In the genomic region with DNA sequence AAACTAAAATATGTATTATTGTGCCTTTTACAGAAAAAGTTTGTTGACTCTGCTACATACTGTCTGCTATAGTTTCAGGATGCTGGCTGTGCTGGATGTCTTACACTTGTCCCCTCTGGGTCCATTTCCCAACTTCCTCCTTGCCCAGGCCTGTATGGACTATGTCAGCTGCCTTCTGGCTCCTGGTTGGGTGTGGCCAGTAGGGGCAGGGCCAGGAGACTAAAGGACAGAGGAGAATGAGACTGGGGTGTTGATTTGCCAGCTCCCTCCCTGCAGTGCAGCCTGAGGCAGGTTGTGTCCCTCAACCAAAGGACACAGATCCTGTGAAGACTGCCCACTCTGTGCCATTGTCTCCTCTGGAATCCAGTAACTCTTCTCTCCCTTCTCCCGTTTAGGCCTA, we compare ENCODE assay signal across 20 cellular contexts.
DNase-seq lines count a peak whose midpoint lies in the region; ATAC-seq, FAIRE-seq and TF ChIP-seq lines count a peak whose summit lies in the region.
"Had no signal": no experiment of that assay in that cellular context is flagged by ENCODE, and none has a peak within 500 bp of the region (broad histone marks: within the 10 kb centered on the region; RNA-seq: fewer than 3 reads in every experiment).

No MANE protein-coding gene starts in this region.

- H4K5ac ChIP-seq in mesendoderm (ENCODE audit: low read length): no peak overlapping the region

- no peaks in the 10 kb centered on the region for H3K79me1 ChIP-seq in mesendoderm (ENCODE audit: low read length)

- DNase-seq in A549 (ENCODE audit: low read depth in 1 of 2, low spot score in 1 of 2): no peak
- DNase-seq in bronchial epithelial cell (ENCODE audit: low read depth): peak; percentile 61
- peak; percentile 44 for DNase-seq in mesendoderm
- no peak for DNase-seq in NCI-H2081 (lab: John Stamatoyannopoulos, UW)
- no peak for DNase-seq in CD4-positive, alpha-beta T cell
- DNase-seq: activated CD4-positive, alpha-beta T cell treated with anti-CD3 and anti-CD28 coated beads, Interleukin-2, amount 50 U/mL, for 1 hour; activated naive CD4-positive, alpha-beta T cell treated with anti-CD3 and anti-CD28 coated beads for 36 hours; COR-L47; hypothalamus; NCI-H2171 treated with DMSO at 0.1 percent for 48 hours; NCI-H82; stimulated activated CD4-positive, alpha-beta T cell treated with anti-CD3 and anti-CD28 coated beads, Interleukin-2, amount 100 ng/mL, for 48 hours; stomach; T-cell; uterus had no signal

- no peaks in the 10 kb centered on the region for H3K27me3 Mint-ChIP-seq in CD4-positive, alpha-beta T cell

- H3K36me3 ChIP-seq in HEK293 (ENCODE audit: control insufficient read depth in 2 of 2, insufficient read depth in 1 of 2, low read length in 2 of 2) (no peaks in the 10 kb centered on the region), bronchial epithelial cell (ENCODE audit: control insufficient read depth, insufficient read depth, low read length) (no peaks in the 10 kb centered on the region), mesendoderm (ENCODE audit: control insufficient read depth, insufficient read depth, low read length) (no peaks in the 10 kb centered on the region)
- H3K36me3 ChIP-seq: stomach, uterus had no signal

- no peaks in the 10 kb centered on the region for H3K36me3 Mint-ChIP-seq in CD4-positive, alpha-beta T cell (ENCODE audit: low read depth)
- H3K36me3 Mint-ChIP-seq: T-cell had no signal

- no peak overlapping the region for H2BK15ac ChIP-seq in mesendoderm (replicated peaks; ENCODE audit: low read depth)

- no peak overlapping the region for H3K56ac ChIP-seq in mesendoderm (ENCODE audit: low read length)

- H4K8ac ChIP-seq in mesendoderm (ENCODE audit: low read depth, low read length): no peak overlapping the region

- TF ChIP-seq POLR2A in A549 (IDR thresholded peaks at IDR 0.05; ENCODE audit: low read length): no peak

- no peak overlapping the region for H3K27ac Mint-ChIP-seq in CD4-positive, alpha-beta T cell
- H3K27ac Mint-ChIP-seq: activated naive CD4-positive, alpha-beta T cell treated with anti-CD3 and anti-CD28 coated beads for 36 hours; T-cell had no signal

- TF ChIP-seq RAD21 in A549 (conservative IDR thresholded peaks at IDR 0.05 in 1 of 2, IDR thresholded peaks at IDR 0.05 in 1 of 2): no peak

- H3K9me3 Mint-ChIP-seq in CD4-positive, alpha-beta T cell: no peaks in the 10 kb centered on the region
- H3K9me3 Mint-ChIP-seq: T-cell had no signal

- H2AK5ac ChIP-seq in mesendoderm (ENCODE audit: low read length): no peak overlapping the region

- no peak overlapping the region for H3K4ac ChIP-seq in mesendoderm (ENCODE audit: low read depth, low read length)

- H3K4me3 ChIP-seq in A549 (no peak overlapping the region), HEK293 (ENCODE audit: low read depth, low read length) (no peak overlapping the region), bronchial epithelial cell (ENCODE audit: low read depth, low read length) (no peak overlapping the region), mesendoderm (ENCODE audit: low read length) (no peak overlapping the region)
- H3K4me3 ChIP-seq: stomach, uterus had no signal

- H3K79me2 ChIP-seq in mesendoderm (ENCODE audit: control insufficient read depth, insufficient read depth, low read length): no peaks in the 10 kb centered on the region

- H2BK5ac ChIP-seq in mesendoderm (ENCODE audit: low read length): no peak overlapping the region

- FAIRE-seq in A549 (lab: Jason Lieb, UNC) (no peak), bronchial epithelial cell (lab: Jason Lieb, UNC) (no peak)
- FAIRE-seq: astrocyte had no signal

- no peak overlapping the region for H2BK120ac ChIP-seq in mesendoderm (ENCODE audit: low read depth, low read length)

- H3K4me1 ChIP-seq in A549 (peaks cover 23% of the 10 kb centered on the region; the same call in 2 of the 3 replicates), HEK293 (ENCODE audit: control insufficient read depth, insufficient read depth, low read length) (peaks cover 16% of the 10 kb centered on the region), mesendoderm (ENCODE audit: control insufficient read depth, low read depth, low read length) (no peaks in the 10 kb centered on the region)
- H3K4me1 ChIP-seq: uterus had no signal

- H3K9ac ChIP-seq in mesendoderm (ENCODE audit: low read length): no peak overlapping the region
- H3K9ac ChIP-seq: KMS-11 had no signal

- H3K27ac ChIP-seq in A549: no peak overlapping the region
- H3K27ac ChIP-seq in HEK293 (ENCODE audit: extremely low read depth, low read depth, low read length): no peak overlapping the region; the same call in 1 of the 2 replicates
- H3K27ac ChIP-seq in mesendoderm (ENCODE audit: low read depth, low read length): no peak overlapping the region
- H3K27ac ChIP-seq in CD4-positive, alpha-beta T cell (ENCODE audit: low read depth, low read length): no peak overlapping the region
- H3K27ac ChIP-seq: KMS-11, stomach had no signal

- WGBS in A549 (ENCODE audit: missing lambda C conversion rate): 81% methylated on average over 1 of the region's 1 CpG
- WGBS in mesendoderm (ENCODE audit: extremely low coverage, insufficient coverage, low lambda C conversion rate): no CpG with 5 or more reads among the region's 1 CpG

- H3K4me1 Mint-ChIP-seq in CD4-positive, alpha-beta T cell (ENCODE audit: low read depth): no peaks in the 10 kb centered on the region

- no peaks in the 10 kb centered on the region for H3K9me3 ChIP-seq in A549
- H3K9me3 ChIP-seq in HEK293 (ENCODE audit: control insufficient read depth, insufficient read depth, low read depth, low read length): no peaks in the 10 kb centered on the region
- H3K9me3 ChIP-seq in CD4-positive, alpha-beta T cell (ENCODE audit: control insufficient read depth, low read length): no peaks in the 10 kb centered on the region
- H3K9me3 ChIP-seq: stomach, uterus had no signal

- ATAC-seq in A549: peak; percentile 37 to 54; a peak in 2 of 6 replicates
- no peak for ATAC-seq in GM18520 (IDR thresholded peaks at IDR 0.05; ENCODE audit: unreplicated experiment)
- no peak for ATAC-seq in CD4-positive, alpha-beta T cell (ENCODE audit: poor library complexity)
- ATAC-seq in HG02642 (IDR thresholded peaks at IDR 0.05; ENCODE audit: poor library complexity, unreplicated experiment): no peak
- ATAC-seq: T-cell had no signal

- CTCF ChIA-PET in A549 (lab: Yijun Ruan, JAX): no interaction called here
- CTCF ChIA-PET in HEK293 (lab: Yijun Ruan, JAX): no interaction called here
- CTCF ChIA-PET in CD4-positive, alpha-beta T cell (lab: Charles Lee): no interaction called here

- POLR2A ChIA-PET in A549 (lab: Yijun Ruan, JAX) (no interaction called here), HEK293 (lab: Yijun Ruan, JAX) (no interaction called here)
- POLR2A ChIA-PET in CD4-positive, alpha-beta T cell (lab: Charles Lee): no interaction called here

- no peak for TF ChIP-seq EP300 in A549 (IDR thresholded peaks at IDR 0.05)

- no peak overlapping the region for H3K4me2 ChIP-seq in A549
- H3K4me2 ChIP-seq in mesendoderm (ENCODE audit: low read length): no peak overlapping the region
- H3K4me2 ChIP-seq: KMS-11 had no signal

- no peak overlapping the region for H3K23ac ChIP-seq in mesendoderm (ENCODE audit: low read length)

- no peak overlapping the region for H3K4me3 Mint-ChIP-seq in CD4-positive, alpha-beta T cell
- H3K4me3 Mint-ChIP-seq: activated naive CD4-positive, alpha-beta T cell treated with anti-CD3 and anti-CD28 coated beads for 36 hours; T-cell had no signal

- no peak for TF ChIP-seq CTCF in A549 (IDR thresholded peaks at IDR 0.05)
- peak; percentile 12; the same call in 1 of the 2 replicates for TF ChIP-seq CTCF in HEK293 (tag by site-specific recombination; IDR thresholded peaks at IDR 0.05)
- no peak for TF ChIP-seq CTCF in bronchial epithelial cell (IDR thresholded peaks at IDR 0.05; ENCODE audit: insufficient read depth, low read length, severe bottlenecking)
- TF ChIP-seq CTCF in CD4-positive, alpha-beta T cell (IDR thresholded peaks at IDR 0.05): no peak

- intact Hi-C loops in CD4-positive, alpha-beta T cell (cut with DNase I, micrococcal nuclease): no loop called here

- no peak overlapping the region for H3K18ac ChIP-seq in mesendoderm (ENCODE audit: low read length)

- H3K27me3 ChIP-seq in bronchial epithelial cell (ENCODE audit: control insufficient read depth, insufficient read depth, low read length) (no peaks in the 10 kb centered on the region), mesendoderm (ENCODE audit: insufficient read depth, low read length, poor library complexity) (no peaks in the 10 kb centered on the region)
- no peaks in the 10 kb centered on the region for H3K27me3 ChIP-seq in CD4-positive, alpha-beta T cell (ENCODE audit: control insufficient read depth, insufficient read depth, low read length)
- H3K27me3 ChIP-seq: stomach, uterus had no signal

TF ChIP-seq in A549, 52 proteins besides CTCF, POLR2A, EP300 and RAD21 (continues in another document):
- no peak for TF ChIP-seq HDAC2 (IDR thresholded peaks at IDR 0.05)
- TF ChIP-seq HEYL (CRISPR knock-in tag; IDR thresholded peaks at IDR 0.05): no peak

TF ChIP-seq in HEK293, 187 proteins besides CTCF, POLR2A, EP300 and RAD21 (continues in another document):
- TF ChIP-seq ZNF658 (tag by site-specific recombination; IDR thresholded peaks at IDR 0.05): no peak
- peak; percentile 48; the same call in 1 of the 2 replicates for TF ChIP-seq ZNF600 (tag by site-specific recombination; IDR thresholded peaks at IDR 0.05)
- TF ChIP-seq, protein P1, sequence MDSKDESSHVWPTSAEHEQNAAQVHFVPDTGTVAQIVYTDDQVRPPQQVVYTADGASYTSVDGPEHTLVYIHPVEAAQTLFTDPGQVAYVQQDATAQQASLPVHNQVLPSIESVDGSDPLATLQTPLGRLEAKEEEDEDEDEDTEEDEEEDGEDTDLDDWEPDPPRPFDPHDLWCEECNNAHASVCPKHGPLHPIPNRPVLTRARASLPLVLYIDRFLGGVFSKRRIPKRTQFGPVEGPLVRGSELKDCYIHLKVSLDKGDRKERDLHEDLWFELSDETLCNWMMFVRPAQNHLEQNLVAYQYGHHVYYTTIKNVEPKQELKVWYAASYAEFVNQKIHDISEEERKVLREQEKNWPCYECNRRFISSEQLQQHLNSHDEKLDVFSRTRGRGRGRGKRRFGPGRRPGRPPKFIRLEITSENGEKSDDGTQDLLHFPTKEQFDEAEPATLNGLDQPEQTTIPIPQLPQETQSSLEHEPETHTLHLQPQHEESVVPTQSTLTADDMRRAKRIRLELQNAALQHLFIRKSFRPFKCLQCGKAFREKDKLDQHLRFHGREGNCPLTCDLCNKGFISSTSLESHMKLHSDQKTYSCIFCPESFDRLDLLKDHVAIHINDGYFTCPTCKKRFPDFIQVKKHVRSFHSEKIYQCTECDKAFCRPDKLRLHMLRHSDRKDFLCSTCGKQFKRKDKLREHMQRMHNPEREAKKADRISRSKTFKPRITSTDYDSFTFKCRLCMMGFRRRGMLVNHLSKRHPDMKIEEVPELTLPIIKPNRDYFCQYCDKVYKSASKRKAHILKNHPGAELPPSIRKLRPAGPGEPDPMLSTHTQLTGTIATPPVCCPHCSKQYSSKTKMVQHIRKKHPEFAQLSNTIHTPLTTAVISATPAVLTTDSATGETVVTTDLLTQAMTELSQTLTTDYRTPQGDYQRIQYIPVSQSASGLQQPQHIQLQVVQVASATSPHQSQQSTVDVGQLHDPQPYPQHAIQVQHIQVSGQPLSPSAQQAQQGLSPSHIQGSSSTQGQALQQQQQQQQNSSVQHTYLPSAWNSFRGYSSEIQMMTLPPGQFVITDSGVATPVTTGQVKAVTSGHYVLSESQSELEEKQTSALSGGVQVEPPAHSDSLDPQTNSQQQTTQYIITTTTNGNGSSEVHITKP (tag by site-specific recombination; IDR thresholded peaks at IDR 0.05): 0 out of 2 replicates have a peak, but pooled peaks have one; percentile 19

Comparison
In these comparisons a context has a peak if more than half of its experiments do, and no peak if none do; other contexts are left out.
1. ATAC-seq: peak in A549 (2 of 2); none in GM18520 (single experiment), CD4-positive, alpha-beta T cell (single experiment) and HG02642 (single experiment).
2. DNase-seq: peak in bronchial epithelial cell (single experiment) and mesendoderm (single experiment); none in A549 (0 of 2), NCI-H2081 (0 of 2) and CD4-positive, alpha-beta T cell (0 of 10).